In the genomic region with DNA sequence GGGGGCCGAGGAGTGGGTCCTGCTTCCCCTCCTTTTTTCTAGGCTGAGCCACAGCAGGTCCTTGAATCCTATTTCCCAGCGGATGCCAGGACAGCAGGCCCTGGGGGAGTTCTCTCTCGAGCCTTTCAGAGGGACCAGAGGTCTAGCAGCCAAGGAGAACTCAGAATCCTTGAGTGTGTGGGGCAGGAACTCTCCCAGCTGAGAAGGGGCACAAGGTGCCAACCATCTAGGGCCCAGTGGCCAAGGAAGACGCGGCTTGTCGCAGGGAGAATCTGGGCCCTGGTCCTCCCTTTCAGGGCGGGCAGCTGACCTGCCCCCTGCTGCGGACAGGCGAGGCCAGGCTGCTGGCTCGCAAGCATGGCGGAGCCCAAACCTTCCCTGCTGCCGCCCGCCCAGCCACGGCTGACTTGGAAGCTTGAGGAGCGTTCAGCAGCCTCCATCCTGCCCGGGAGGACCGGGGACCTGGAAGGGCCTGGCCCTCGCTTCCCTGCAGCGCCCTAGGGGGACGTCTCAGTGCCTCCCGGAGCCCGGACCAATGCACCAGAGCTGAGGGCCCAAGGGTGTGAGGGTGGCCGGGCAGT, we compare ENCODE assay signal across 9 cellular contexts. TPM values are rescaled to one million over a fixed set of nuclear protein-coding genes. Genes with fewer than 3 reads are reported as not detected.
A peak's percentile ranks its signal among the peaks of the same experiment; 100 is the strongest.
DNase-seq lines count a peak whose midpoint lies in the region; ATAC-seq and TF ChIP-seq lines count a peak whose summit lies in the region.
"Had no signal": no experiment of that assay in that cellular context is flagged by ENCODE, and none has a peak within 500 bp of the region (broad histone marks: within the 10 kb centered on the region; RNA-seq: fewer than 3 reads in every experiment).

No MANE protein-coding gene starts in this region.

- H3T11ph ChIP-seq in H9 (ENCODE audit: low read length) = no peak overlapping the region

- H2BK120ac ChIP-seq in H9 (ENCODE audit: low read depth, low read length, poor library complexity, severe bottlenecking) (no peak overlapping the region), neuronal stem cell (ENCODE audit: low read depth, low read length) (peak overlapping the region; percentile 67)

- H4K5ac ChIP-seq in H9 (ENCODE audit: insufficient read length, low read depth, low read length) = no peak overlapping the region

- peak overlapping the region; percentile 61 for H3K9ac ChIP-seq in H9 (ENCODE audit: extremely low read depth, insufficient read length, low read length)
- H3K9ac ChIP-seq in neuronal stem cell (ENCODE audit: low read depth, low read length, poor library complexity) = peak overlapping the region; percentile 98

- H3K27ac ChIP-seq in H9 (ENCODE audit: insufficient read length, low read depth, low read length) (no peak overlapping the region), neuronal stem cell (replicated peaks; ENCODE audit: low read length) (peak overlapping the region; percentile 80)

- POLR2A ChIA-PET in Caco-2 (lab: Charles Lee) = interaction anchor here (1.9 kb wide), 1 partner anchor 22 kb away, joined by 35 read pairs; the partner anchor contains the start of gene CD81

- peak overlapping the region; percentile 80 for H3K4me3 ChIP-seq in Caco-2 (ENCODE audit: low read depth, low read length)
- peak overlapping the region; percentile 94 for H3K4me3 ChIP-seq in epithelial cell of proximal tubule (ENCODE audit: low read depth, low read length)
- peak overlapping the region; percentile 82 to 100 for H3K4me3 ChIP-seq in neuronal stem cell (ENCODE audit: low read length in 2 of 2)

- H2AK5ac ChIP-seq in H9 (ENCODE audit: insufficient read length, low read length) (no peak overlapping the region), neuronal stem cell (ENCODE audit: low read depth, low read length) (peak overlapping the region; percentile 99)

- no peak overlapping the region for H3K23ac ChIP-seq in H9 (ENCODE audit: insufficient read length, low read depth, low read length)
- peak overlapping the region; percentile 99 for H3K23ac ChIP-seq in neuronal stem cell (ENCODE audit: low read depth, low read length, poor library complexity)

- H3K4me2 ChIP-seq in H9 (ENCODE audit: insufficient read depth, insufficient read length, low read length) (peak overlapping the region; percentile 73), neuronal stem cell (ENCODE audit: insufficient read depth, low read length, poor library complexity, severe bottlenecking) (peak overlapping the region; percentile 99)

- peak overlapping the region; percentile 79 for H3K14ac ChIP-seq in H9 (ENCODE audit: insufficient read depth, low read length)
- H3K14ac ChIP-seq in neuronal stem cell (ENCODE audit: low read length) = peak overlapping the region; percentile 94

- H4K8ac ChIP-seq in H9 (replicated peaks; ENCODE audit: insufficient read length, low read depth, low read length) = no peak overlapping the region
- H4K8ac ChIP-seq in neuronal stem cell (ENCODE audit: low read depth, low read length) = peak overlapping the region; percentile 72

- WGBS in H9 (ENCODE audit: extremely low coverage, insufficient read length, low lambda C conversion rate) = no CpG with 5 or more reads among the region's 23 CpGs
- no CpG with 5 or more reads among the region's 23 CpGs for WGBS in neuronal stem cell (ENCODE audit: extremely low coverage in 2 of 2, insufficient read length in 2 of 2, insufficient replicate concordance in 1 of 2), 2 donors

- H3K18ac ChIP-seq in H9 (ENCODE audit: insufficient read length, low read depth, low read length) (peak overlapping the region; percentile 38), neuronal stem cell (ENCODE audit: low read length) (peak overlapping the region; percentile 97)

- H3K23me2 ChIP-seq in H9 (ENCODE audit: insufficient read length, low read depth, low read length, poor library complexity, severe bottlenecking) = peaks cover 13% of the 10 kb centered on the region

- TF ChIP-seq CTCF in Caco-2 (IDR thresholded peaks at IDR 0.05; ENCODE audit: insufficient read depth in 1 of 2, low read depth in 1 of 2, low read length in 1 of 2, severe bottlenecking in 1 of 2, unreplicated experiment in 1 of 2) (no peak), H9 (conservative IDR thresholded peaks at IDR 0.05) (no peak), epithelial cell of proximal tubule (conservative IDR thresholded peaks at IDR 0.05; ENCODE audit: low read depth, low read length) (no peak), GM10266 (IDR thresholded peaks at IDR 0.05; ENCODE audit: control insufficient read depth, insufficient read depth, low read depth, missing control alignments) (no peak)

- H3K27me3 ChIP-seq in Caco-2 (replicated peaks; ENCODE audit: control insufficient read depth, insufficient read depth, low read length) (no peaks in the 10 kb centered on the region), H9 (ENCODE audit: insufficient read depth, low read length) (no peaks in the 10 kb centered on the region), neuronal stem cell (ENCODE audit: control insufficient read depth in 3 of 3, insufficient read depth in 3 of 3, low read depth in 1 of 3, low read length in 3 of 3) (no peaks in the 10 kb centered on the region)

- H3K9me3 ChIP-seq in Caco-2 (no peaks in the 10 kb centered on the region), H9 (ENCODE audit: control insufficient read depth, low read depth, low read length) (no peaks in the 10 kb centered on the region), T-helper 17 cell (ENCODE audit: control insufficient read depth, low read length, poor library complexity, severe bottlenecking) (no peaks in the 10 kb centered on the region), neuronal stem cell (replicated peaks in 1 of 2; ENCODE audit: control insufficient read depth in 2 of 2, insufficient read depth in 1 of 2, low read depth in 1 of 2, low read length in 2 of 2) (no peaks in the 10 kb centered on the region)

- 0 out of 2 replicates have a peak overlapping the region, but pooled peaks have one; percentile 52 for H3K4ac ChIP-seq in H9 (ENCODE audit: low read depth, low read length)
- H3K4ac ChIP-seq in neuronal stem cell (ENCODE audit: low read length) = peak overlapping the region; percentile 93

- H3K4me1 Mint-ChIP-seq in Caco-2 (ENCODE audit: low read depth, unreplicated experiment) (no peaks in the 10 kb centered on the region), H9 (peaks cover 3 to 8% of the 10 kb centered on the region in 2 experiments), T-helper 17 cell (peaks cover 13% of the 10 kb centered on the region)

- CTCF ChIA-PET in Caco-2 (lab: Charles Lee) = interaction anchor here (2.2 kb wide), 1 partner anchor 95 kb away, joined by 18 read pairs; no protein-coding TSS in a partner anchor

- peak overlapping the region; percentile 92 for H3K27ac Mint-ChIP-seq in Caco-2 (ENCODE audit: unreplicated experiment)
- H3K27ac Mint-ChIP-seq in H9 = peak overlapping the region; percentile 79 to 91 (median 84); a peak in 4 of 7 replicates
- H3K27ac Mint-ChIP-seq in T-helper 17 cell = peak overlapping the region; percentile 93

- H2BK5ac ChIP-seq in H9 (ENCODE audit: insufficient read length, low read length) (no peak overlapping the region), neuronal stem cell (ENCODE audit: low read length) (peak overlapping the region; percentile 99)

- H3K9me3 Mint-ChIP-seq in Caco-2 (ENCODE audit: unreplicated experiment) (no peaks in the 10 kb centered on the region), H9 (no peaks in the 10 kb centered on the region)

- H2BK20ac ChIP-seq in H9 (ENCODE audit: low read depth, low read length, poor library complexity, severe bottlenecking) = no peak overlapping the region

- no TSS peak for BruUV-seq in Caco-2 (replicated peaks; lab: Mats Ljungman, UMichigan)

- peak; percentile 3 for ATAC-seq in T-helper 17 cell
- no peak for ATAC-seq in HG03469 (IDR thresholded peaks at IDR 0.05; ENCODE audit: unreplicated experiment)

- no peak overlapping the region for H3K56ac ChIP-seq in H9 (ENCODE audit: insufficient read length, low read depth, low read length)

- H2BK12ac ChIP-seq in H9 (ENCODE audit: insufficient read length, low read depth, low read length) (no peak overlapping the region), neuronal stem cell (ENCODE audit: low read length) (peak overlapping the region; percentile 22)

- H2BK15ac ChIP-seq in H9 (ENCODE audit: low read depth, low read length) (no peak overlapping the region), neuronal stem cell (ENCODE audit: low read length) (peak overlapping the region; percentile 54)

- H3K4me1 ChIP-seq in Caco-2 (peaks cover 14% of the 10 kb centered on the region), H9 (ENCODE audit: insufficient read depth, low read length) (no peaks in the 10 kb centered on the region), neuronal stem cell (ENCODE audit: control insufficient read depth in 2 of 2, insufficient read depth in 1 of 2, low read depth in 1 of 2, low read length in 2 of 2) (peaks cover 12% of the 10 kb centered on the region in 2 donors)

- no peak overlapping the region for H4K91ac ChIP-seq in H9 (ENCODE audit: insufficient read length, low read depth, low read length)
- H4K91ac ChIP-seq in neuronal stem cell (ENCODE audit: low read depth, low read length, poor library complexity) = peak overlapping the region; percentile 68

- intact Hi-C loops in Caco-2 (cut with micrococcal nuclease; ENCODE audit: unreplicated experiment) = loop anchor here (1.0 to 5.0 kb wide), 4 partner anchors 20 to 197 kb away; no protein-coding TSS in a partner anchor

- H3K36me3 Mint-ChIP-seq in Caco-2 (ENCODE audit: insufficient read depth, unreplicated experiment) = peaks cover 61% of the 10 kb centered on the region
- peaks cover 4 to 39% (median 25%) of the 10 kb centered on the region in 3 experiments; a peak in 6 of 7 replicates for H3K36me3 Mint-ChIP-seq in H9 (ENCODE audit: insufficient read depth in 1 of 3, low read depth in 3 of 3)
- peaks cover 7% of the 10 kb centered on the region for H3K36me3 Mint-ChIP-seq in T-helper 17 cell (ENCODE audit: low read depth)

- H3K79me1 ChIP-seq in H9 (ENCODE audit: insufficient read depth, low read depth, low read length, poor library complexity, severe bottlenecking) (no peaks in the 10 kb centered on the region), neuronal stem cell (ENCODE audit: low read depth, low read length) (peaks cover 14% of the 10 kb centered on the region)

- H3K79me2 ChIP-seq in H9 (ENCODE audit: insufficient read depth, low read length) = no peaks in the 10 kb centered on the region

- H3K4me3 Mint-ChIP-seq in Caco-2 (ENCODE audit: unreplicated experiment) (peak overlapping the region; percentile 89), H9 (peak overlapping the region; percentile 81 to 88), T-helper 17 cell (peak overlapping the region; percentile 92)

- H3K36me3 ChIP-seq in Caco-2 (ENCODE audit: control insufficient read depth, insufficient read depth, low read length) (no peaks in the 10 kb centered on the region), neuronal stem cell (replicated peaks in 1 of 2; ENCODE audit: control insufficient read depth in 2 of 2, insufficient read depth in 2 of 2, low read length in 2 of 2) (peaks cover 39 to 57% of the 10 kb centered on the region in 2 donors)

- H3K27me3 Mint-ChIP-seq in Caco-2 (ENCODE audit: insufficient read depth, unreplicated experiment) = no peaks in the 10 kb centered on the region
- no peaks in the 10 kb centered on the region for H3K27me3 Mint-ChIP-seq in H9 (ENCODE audit: low read depth)
- no peaks in the 10 kb centered on the region for H3K27me3 Mint-ChIP-seq in T-helper 17 cell

- H4K20me1 ChIP-seq in H9 (ENCODE audit: control insufficient read depth, insufficient read depth, insufficient read length) = no peaks in the 10 kb centered on the region

- DNase-seq in Caco-2 (peak in 1 of 2 experiments; percentile 40), H9 (peak; percentile 70), T-helper 17 cell (peak in 2 of 3 donors; percentile 19 to 30), epithelial cell of proximal tubule (ENCODE audit: low read depth) (no peak), neuronal stem cell (ENCODE audit: low spot score) (no peak), EL (no peak), GM10266 (ENCODE audit: extremely low spot score) (no peak)

- H2AFZ ChIP-seq in H9 (ENCODE audit: low read length) (no peak overlapping the region), neuronal stem cell (ENCODE audit: low read length) (peak overlapping the region; percentile 60)

RNA-seq across cellular contexts. Expression of gene TSSC4, which starts 1.0 kb away (rescaled TPM):
- total RNA-seq in Caco-2 (2022) (46.2 and 60.9 TPM in 2 replicates), H9 (2021) (51.0 and 59.4 TPM in 2 replicates), T-helper 17 cell (10 to 100 TPM; 47.9 to 60.3 TPM), epithelial cell of proximal tubule (40.0 and 55.2 TPM in 2 replicates)
- 50.8 TPM for polyA plus RNA-seq in neuronal stem cell (2013, experiment 1 of 2)
- 54.1 TPM for polyA plus RNA-seq in neuronal stem cell (2013, experiment 2 of 2)

RNA-seq across cellular contexts. Expression of gene CD81, which starts 22.5 kb away (rescaled TPM):
- 397 and 412 TPM in 2 replicates for total RNA-seq in Caco-2 (2022)
- total RNA-seq in H9 (2021) = 246 and 250 TPM in 2 replicates
- total RNA-seq in T-helper 17 cell = 100 to 1,000 TPM; 153 to 194 TPM
- total RNA-seq in epithelial cell of proximal tubule = 179 and 183 TPM in 2 replicates
- polyA plus RNA-seq in neuronal stem cell (2013, experiment 1 of 2) = 200 TPM
- 195 TPM for polyA plus RNA-seq in neuronal stem cell (2013, experiment 2 of 2)

RNA-seq across cellular contexts. Expression of gene TRPM5, which starts 44.7 kb away (rescaled TPM):
- not detected in 2 replicates for total RNA-seq in Caco-2 (2022)
- total RNA-seq in H9 (2021) = 0.09 TPM in 1 of 2 replicates, not detected in the other
- total RNA-seq in T-helper 17 cell = under 1 TPM; 0.07 to 0.08 TPM
- not detected in 2 replicates for total RNA-seq in epithelial cell of proximal tubule
- 0.01 TPM for polyA plus RNA-seq in neuronal stem cell (2013, experiment 1 of 2)
- 0.01 TPM for polyA plus RNA-seq in neuronal stem cell (2013, experiment 2 of 2)
- total RNA-seq: T-helper 2 cell treated with Interferon-gamma antibody and Interleukin-4, amounts not matched to agents 100 ng/mL and 5 ng/mL, for 36 hours had no signal

RNA-seq across cellular contexts. Expression of gene KCNQ1, which starts 45.2 kb away (rescaled TPM):
- total RNA-seq in Caco-2 (2022) (0.72 and 1.0 TPM in 2 replicates), H9 (2021) (2.2 and 2.3 TPM in 2 replicates), T-helper 17 cell (10 to 100 TPM; 18.6 to 25.5 TPM), epithelial cell of proximal tubule (0.46 and 1.4 TPM in 2 replicates)
- polyA plus RNA-seq in neuronal stem cell (2013, experiment 1 of 2) = 1.2 TPM
- polyA plus RNA-seq in neuronal stem cell (2013, experiment 2 of 2) = 1.1 TPM

Comparison
In these comparisons a context has a peak if more than half of its experiments do, and no peak if none do; other contexts are left out.
1. DNase-seq: peak in H9 (single experiment) and T-helper 17 cell (2 of 3); none in epithelial cell of proximal tubule (single experiment), neuronal stem cell (single experiment), EL (single experiment) and GM10266 (single experiment).
2. Peak in every context shown above with its lines, with median percentiles within 50 percentile points of each other: H3K4me3 ChIP-seq, H3K27ac Mint-ChIP-seq and H3K4me3 Mint-ChIP-seq.